1 cellular context compared by ENCODE assay signal in the genomic region with DNA sequence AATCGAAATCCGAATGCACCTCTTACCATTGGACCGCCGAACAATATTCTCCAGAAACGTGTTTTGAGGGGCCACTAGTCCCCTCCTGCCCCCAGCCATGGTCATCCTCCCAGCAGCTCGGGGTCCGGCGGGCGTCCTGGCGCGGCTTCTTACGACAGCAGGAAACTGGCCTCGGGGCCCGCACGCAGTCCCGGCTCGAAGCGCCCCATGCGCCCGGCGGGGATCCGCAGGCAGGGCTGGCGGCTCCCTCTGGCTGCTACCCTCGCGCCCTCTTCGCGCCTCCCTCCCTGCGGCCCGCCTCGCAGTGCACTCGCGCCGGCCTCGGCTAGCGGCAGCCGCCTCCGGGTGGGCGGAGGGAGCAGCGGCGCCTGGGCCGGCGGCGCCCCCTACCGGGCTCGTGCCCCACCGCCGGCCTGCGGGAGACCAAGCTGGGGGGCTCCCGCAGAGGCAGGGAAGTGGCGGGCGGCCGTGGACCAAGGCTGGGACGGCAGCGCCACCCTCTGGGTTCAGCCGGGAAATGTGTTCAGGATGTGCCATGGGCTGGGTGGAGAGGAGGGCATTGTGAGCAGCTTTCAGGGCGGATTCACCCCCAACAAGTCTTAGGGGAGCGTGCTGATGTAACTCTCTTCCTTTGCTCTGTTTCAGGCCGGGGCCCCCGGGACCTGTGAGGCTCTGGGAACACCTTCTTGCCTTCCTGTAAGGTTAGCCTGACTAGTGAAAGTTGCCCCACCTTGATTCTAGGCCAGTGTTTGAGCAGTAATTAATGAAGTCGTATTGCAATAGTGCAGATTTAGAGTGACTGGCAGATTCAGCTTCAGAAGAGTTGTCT.
A peak's percentile ranks its signal among the peaks of the same experiment; 100 is the strongest.
TF ChIP-seq lines count a peak whose summit lies in the region.

A gene with protein sequence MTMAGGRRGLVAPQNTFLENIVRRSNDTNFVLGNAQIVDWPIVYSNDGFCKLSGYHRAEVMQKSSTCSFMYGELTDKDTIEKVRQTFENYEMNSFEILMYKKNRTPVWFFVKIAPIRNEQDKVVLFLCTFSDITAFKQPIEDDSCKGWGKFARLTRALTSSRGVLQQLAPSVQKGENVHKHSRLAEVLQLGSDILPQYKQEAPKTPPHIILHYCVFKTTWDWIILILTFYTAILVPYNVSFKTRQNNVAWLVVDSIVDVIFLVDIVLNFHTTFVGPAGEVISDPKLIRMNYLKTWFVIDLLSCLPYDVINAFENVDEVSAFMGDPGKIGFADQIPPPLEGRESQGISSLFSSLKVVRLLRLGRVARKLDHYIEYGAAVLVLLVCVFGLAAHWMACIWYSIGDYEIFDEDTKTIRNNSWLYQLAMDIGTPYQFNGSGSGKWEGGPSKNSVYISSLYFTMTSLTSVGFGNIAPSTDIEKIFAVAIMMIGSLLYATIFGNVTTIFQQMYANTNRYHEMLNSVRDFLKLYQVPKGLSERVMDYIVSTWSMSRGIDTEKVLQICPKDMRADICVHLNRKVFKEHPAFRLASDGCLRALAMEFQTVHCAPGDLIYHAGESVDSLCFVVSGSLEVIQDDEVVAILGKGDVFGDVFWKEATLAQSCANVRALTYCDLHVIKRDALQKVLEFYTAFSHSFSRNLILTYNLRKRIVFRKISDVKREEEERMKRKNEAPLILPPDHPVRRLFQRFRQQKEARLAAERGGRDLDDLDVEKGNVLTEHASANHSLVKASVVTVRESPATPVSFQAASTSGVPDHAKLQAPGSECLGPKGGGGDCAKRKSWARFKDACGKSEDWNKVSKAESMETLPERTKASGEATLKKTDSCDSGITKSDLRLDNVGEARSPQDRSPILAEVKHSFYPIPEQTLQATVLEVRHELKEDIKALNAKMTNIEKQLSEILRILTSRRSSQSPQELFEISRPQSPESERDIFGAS (minus strand): TSS at position 308 of the 829 bp plus-strand sequence. CDS start 203 bp downstream, at position 105.

TF ChIP-seq in WTC11, 78 proteins besides CTCF, POLR2A, EP300 and RAD21 (continued from another document and continues in another):
- TF ChIP-seq, protein P1, sequence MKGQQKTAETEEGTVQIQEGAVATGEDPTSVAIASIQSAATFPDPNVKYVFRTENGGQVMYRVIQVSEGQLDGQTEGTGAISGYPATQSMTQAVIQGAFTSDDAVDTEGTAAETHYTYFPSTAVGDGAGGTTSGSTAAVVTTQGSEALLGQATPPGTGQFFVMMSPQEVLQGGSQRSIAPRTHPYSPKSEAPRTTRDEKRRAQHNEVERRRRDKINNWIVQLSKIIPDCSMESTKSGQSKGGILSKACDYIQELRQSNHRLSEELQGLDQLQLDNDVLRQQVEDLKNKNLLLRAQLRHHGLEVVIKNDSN (CRISPR knock-in tag; IDR thresholded peaks at IDR 0.05) = peak; percentile 35; the same call in 1 of the 2 replicates
- TF ChIP-seq, protein P2, sequence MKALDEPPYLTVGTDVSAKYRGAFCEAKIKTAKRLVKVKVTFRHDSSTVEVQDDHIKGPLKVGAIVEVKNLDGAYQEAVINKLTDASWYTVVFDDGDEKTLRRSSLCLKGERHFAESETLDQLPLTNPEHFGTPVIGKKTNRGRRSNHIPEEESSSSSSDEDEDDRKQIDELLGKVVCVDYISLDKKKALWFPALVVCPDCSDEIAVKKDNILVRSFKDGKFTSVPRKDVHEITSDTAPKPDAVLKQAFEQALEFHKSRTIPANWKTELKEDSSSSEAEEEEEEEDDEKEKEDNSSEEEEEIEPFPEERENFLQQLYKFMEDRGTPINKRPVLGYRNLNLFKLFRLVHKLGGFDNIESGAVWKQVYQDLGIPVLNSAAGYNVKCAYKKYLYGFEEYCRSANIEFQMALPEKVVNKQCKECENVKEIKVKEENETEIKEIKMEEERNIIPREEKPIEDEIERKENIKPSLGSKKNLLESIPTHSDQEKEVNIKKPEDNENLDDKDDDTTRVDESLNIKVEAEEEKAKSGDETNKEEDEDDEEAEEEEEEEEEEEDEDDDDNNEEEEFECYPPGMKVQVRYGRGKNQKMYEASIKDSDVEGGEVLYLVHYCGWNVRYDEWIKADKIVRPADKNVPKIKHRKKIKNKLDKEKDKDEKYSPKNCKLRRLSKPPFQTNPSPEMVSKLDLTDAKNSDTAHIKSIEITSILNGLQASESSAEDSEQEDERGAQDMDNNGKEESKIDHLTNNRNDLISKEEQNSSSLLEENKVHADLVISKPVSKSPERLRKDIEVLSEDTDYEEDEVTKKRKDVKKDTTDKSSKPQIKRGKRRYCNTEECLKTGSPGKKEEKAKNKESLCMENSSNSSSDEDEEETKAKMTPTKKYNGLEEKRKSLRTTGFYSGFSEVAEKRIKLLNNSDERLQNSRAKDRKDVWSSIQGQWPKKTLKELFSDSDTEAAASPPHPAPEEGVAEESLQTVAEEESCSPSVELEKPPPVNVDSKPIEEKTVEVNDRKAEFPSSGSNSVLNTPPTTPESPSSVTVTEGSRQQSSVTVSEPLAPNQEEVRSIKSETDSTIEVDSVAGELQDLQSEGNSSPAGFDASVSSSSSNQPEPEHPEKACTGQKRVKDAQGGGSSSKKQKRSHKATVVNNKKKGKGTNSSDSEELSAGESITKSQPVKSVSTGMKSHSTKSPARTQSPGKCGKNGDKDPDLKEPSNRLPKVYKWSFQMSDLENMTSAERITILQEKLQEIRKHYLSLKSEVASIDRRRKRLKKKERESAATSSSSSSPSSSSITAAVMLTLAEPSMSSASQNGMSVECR (CRISPR knock-in tag; IDR thresholded peaks at IDR 0.05; ENCODE audit: borderline replicate concordance) = no peak
- no peak for TF ChIP-seq SOX15 (CRISPR knock-in tag; IDR thresholded peaks at IDR 0.05)
- TF ChIP-seq, protein P3, sequence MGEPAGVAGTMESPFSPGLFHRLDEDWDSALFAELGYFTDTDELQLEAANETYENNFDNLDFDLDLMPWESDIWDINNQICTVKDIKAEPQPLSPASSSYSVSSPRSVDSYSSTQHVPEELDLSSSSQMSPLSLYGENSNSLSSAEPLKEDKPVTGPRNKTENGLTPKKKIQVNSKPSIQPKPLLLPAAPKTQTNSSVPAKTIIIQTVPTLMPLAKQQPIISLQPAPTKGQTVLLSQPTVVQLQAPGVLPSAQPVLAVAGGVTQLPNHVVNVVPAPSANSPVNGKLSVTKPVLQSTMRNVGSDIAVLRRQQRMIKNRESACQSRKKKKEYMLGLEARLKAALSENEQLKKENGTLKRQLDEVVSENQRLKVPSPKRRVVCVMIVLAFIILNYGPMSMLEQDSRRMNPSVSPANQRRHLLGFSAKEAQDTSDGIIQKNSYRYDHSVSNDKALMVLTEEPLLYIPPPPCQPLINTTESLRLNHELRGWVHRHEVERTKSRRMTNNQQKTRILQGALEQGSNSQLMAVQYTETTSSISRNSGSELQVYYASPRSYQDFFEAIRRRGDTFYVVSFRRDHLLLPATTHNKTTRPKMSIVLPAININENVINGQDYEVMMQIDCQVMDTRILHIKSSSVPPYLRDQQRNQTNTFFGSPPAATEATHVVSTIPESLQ (CRISPR knock-in tag; IDR thresholded peaks at IDR 0.05) = no peak
- TF ChIP-seq, protein P4, sequence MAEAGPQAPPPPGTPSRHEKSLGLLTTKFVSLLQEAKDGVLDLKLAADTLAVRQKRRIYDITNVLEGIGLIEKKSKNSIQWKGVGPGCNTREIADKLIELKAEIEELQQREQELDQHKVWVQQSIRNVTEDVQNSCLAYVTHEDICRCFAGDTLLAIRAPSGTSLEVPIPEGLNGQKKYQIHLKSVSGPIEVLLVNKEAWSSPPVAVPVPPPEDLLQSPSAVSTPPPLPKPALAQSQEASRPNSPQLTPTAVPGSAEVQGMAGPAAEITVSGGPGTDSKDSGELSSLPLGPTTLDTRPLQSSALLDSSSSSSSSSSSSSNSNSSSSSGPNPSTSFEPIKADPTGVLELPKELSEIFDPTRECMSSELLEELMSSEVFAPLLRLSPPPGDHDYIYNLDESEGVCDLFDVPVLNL (CRISPR knock-in tag; IDR thresholded peaks at IDR 0.05; ENCODE audit: borderline replicate concordance, low read depth) = peak; percentile 77; the same call in 1 of the 2 replicates
- TF ChIP-seq, protein P5, sequence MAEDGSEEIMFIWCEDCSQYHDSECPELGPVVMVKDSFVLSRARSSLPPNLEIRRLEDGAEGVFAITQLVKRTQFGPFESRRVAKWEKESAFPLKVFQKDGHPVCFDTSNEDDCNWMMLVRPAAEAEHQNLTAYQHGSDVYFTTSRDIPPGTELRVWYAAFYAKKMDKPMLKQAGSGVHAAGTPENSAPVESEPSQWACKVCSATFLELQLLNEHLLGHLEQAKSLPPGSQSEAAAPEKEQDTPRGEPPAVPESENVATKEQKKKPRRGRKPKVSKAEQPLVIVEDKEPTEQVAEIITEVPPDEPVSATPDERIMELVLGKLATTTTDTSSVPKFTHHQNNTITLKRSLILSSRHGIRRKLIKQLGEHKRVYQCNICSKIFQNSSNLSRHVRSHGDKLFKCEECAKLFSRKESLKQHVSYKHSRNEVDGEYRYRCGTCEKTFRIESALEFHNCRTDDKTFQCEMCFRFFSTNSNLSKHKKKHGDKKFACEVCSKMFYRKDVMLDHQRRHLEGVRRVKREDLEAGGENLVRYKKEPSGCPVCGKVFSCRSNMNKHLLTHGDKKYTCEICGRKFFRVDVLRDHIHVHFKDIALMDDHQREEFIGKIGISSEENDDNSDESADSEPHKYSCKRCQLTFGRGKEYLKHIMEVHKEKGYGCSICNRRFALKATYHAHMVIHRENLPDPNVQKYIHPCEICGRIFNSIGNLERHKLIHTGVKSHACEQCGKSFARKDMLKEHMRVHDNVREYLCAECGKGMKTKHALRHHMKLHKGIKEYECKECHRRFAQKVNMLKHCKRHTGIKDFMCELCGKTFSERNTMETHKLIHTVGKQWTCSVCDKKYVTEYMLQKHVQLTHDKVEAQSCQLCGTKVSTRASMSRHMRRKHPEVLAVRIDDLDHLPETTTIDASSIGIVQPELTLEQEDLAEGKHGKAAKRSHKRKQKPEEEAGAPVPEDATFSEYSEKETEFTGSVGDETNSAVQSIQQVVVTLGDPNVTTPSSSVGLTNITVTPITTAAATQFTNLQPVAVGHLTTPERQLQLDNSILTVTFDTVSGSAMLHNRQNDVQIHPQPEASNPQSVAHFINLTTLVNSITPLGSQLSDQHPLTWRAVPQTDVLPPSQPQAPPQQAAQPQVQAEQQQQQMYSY (CRISPR knock-in tag; IDR thresholded peaks at IDR 0.05) = no peak
- TF ChIP-seq GRHL2 (CRISPR knock-in tag; IDR thresholded peaks at IDR 0.05; ENCODE audit: insufficient replicate concordance, severe bottlenecking) = no peak
- TF ChIP-seq, protein P6, sequence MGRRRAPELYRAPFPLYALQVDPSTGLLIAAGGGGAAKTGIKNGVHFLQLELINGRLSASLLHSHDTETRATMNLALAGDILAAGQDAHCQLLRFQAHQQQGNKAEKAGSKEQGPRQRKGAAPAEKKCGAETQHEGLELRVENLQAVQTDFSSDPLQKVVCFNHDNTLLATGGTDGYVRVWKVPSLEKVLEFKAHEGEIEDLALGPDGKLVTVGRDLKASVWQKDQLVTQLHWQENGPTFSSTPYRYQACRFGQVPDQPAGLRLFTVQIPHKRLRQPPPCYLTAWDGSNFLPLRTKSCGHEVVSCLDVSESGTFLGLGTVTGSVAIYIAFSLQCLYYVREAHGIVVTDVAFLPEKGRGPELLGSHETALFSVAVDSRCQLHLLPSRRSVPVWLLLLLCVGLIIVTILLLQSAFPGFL (CRISPR knock-in tag; IDR thresholded peaks at IDR 0.05; ENCODE audit: borderline replicate concordance) = no peak
- TF ChIP-seq, protein P7, sequence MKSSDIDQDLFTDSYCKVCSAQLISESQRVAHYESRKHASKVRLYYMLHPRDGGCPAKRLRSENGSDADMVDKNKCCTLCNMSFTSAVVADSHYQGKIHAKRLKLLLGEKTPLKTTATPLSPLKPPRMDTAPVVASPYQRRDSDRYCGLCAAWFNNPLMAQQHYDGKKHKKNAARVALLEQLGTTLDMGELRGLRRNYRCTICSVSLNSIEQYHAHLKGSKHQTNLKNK (CRISPR knock-in tag; IDR thresholded peaks at IDR 0.05) = no peak
- 0 out of 2 replicates have a peak, but pooled peaks have one; percentile 43 for TF ChIP-seq TCF7 (CRISPR knock-in tag; IDR thresholded peaks at IDR 0.05; ENCODE audit: low read depth)
- no peak for TF ChIP-seq SMAD4 (CRISPR knock-in tag; IDR thresholded peaks at IDR 0.05)
- TF ChIP-seq ETV6 (CRISPR knock-in tag; IDR thresholded peaks at IDR 0.05) = peak; percentile 97
- TF ChIP-seq, protein P8, sequence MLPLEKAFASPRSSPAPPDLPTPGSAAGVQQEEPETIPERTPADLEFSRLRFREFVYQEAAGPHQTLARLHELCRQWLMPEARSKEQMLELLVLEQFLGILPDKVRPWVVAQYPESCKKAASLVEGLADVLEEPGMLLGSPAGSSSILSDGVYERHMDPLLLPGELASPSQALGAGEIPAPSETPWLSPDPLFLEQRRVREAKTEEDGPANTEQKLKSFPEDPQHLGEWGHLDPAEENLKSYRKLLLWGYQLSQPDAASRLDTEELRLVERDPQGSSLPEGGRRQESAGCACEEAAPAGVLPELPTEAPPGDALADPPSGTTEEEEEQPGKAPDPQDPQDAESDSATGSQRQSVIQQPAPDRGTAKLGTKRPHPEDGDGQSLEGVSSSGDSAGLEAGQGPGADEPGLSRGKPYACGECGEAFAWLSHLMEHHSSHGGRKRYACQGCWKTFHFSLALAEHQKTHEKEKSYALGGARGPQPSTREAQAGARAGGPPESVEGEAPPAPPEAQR (CRISPR knock-in tag; IDR thresholded peaks at IDR 0.05) = no peak
- TF ChIP-seq, protein P9, sequence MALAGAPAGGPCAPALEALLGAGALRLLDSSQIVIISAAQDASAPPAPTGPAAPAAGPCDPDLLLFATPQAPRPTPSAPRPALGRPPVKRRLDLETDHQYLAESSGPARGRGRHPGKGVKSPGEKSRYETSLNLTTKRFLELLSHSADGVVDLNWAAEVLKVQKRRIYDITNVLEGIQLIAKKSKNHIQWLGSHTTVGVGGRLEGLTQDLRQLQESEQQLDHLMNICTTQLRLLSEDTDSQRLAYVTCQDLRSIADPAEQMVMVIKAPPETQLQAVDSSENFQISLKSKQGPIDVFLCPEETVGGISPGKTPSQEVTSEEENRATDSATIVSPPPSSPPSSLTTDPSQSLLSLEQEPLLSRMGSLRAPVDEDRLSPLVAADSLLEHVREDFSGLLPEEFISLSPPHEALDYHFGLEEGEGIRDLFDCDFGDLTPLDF (CRISPR knock-in tag; IDR thresholded peaks at IDR 0.05) = peak; percentile 81; the same call in 1 of the 2 replicates
- TF ChIP-seq, protein P10, sequence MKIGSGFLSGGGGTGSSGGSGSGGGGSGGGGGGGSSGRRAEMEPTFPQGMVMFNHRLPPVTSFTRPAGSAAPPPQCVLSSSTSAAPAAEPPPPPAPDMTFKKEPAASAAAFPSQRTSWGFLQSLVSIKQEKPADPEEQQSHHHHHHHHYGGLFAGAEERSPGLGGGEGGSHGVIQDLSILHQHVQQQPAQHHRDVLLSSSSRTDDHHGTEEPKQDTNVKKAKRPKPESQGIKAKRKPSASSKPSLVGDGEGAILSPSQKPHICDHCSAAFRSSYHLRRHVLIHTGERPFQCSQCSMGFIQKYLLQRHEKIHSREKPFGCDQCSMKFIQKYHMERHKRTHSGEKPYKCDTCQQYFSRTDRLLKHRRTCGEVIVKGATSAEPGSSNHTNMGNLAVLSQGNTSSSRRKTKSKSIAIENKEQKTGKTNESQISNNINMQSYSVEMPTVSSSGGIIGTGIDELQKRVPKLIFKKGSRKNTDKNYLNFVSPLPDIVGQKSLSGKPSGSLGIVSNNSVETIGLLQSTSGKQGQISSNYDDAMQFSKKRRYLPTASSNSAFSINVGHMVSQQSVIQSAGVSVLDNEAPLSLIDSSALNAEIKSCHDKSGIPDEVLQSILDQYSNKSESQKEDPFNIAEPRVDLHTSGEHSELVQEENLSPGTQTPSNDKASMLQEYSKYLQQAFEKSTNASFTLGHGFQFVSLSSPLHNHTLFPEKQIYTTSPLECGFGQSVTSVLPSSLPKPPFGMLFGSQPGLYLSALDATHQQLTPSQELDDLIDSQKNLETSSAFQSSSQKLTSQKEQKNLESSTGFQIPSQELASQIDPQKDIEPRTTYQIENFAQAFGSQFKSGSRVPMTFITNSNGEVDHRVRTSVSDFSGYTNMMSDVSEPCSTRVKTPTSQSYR (CRISPR knock-in tag; IDR thresholded peaks at IDR 0.05) = no peak
- peak; percentile 40; the same call in 1 of the 2 replicates for TF ChIP-seq NR2C2 (CRISPR knock-in tag; IDR thresholded peaks at IDR 0.05)
- TF ChIP-seq ZNF423 (CRISPR knock-in tag; IDR thresholded peaks at IDR 0.05) = peak; percentile 92
- TF ChIP-seq KAT7 (CRISPR knock-in tag; IDR thresholded peaks at IDR 0.05; ENCODE audit: borderline replicate concordance) = peak; percentile 48; the same call in 1 of the 2 replicates
